ENCODE assay signal across 8 cellular contexts in the genomic region with DNA sequence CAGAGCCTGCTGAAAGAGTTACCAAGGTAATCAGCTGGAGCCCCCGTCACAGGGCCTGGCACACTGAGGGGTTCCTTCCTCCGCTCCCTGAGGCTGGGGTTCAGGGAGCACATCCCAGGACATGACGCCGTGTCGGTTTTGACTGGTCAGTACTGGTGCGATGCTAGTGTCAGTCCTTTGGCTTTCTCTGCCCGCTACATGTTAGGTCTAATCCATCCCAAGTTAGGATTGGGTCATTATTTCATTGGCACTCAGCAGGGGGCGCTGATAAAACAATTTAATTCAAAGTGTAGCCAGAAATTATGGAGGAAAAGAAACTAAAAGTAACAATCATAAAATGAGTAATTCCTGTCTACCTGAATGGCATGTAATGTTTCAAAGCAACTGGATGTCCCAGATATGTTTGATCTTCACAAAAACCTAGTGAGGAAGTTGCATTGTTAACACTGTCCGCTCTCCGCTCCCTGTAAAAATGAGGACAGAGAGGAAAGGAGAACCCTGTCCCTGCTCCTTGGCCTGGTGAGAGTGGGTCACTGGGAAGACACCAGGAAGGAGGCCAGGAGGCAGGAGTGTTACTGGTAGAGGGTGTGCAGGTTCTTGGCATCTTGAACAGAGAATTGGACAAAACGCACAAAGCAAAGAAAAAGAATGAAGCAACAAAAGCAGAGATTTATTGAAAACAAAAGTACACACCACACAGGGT. TPM values are rescaled to one million over a fixed set of nuclear protein-coding genes. Genes with fewer than 3 reads are reported as not detected.
DNase-seq lines count a peak whose midpoint lies in the region; ATAC-seq, FAIRE-seq and TF ChIP-seq lines count a peak whose summit lies in the region.

No MANE protein-coding gene starts in this region.

- ATAC-seq in HepG2 (peak; percentile 24; the same call in 2 of the 3 replicates), thoracic aorta (ENCODE audit: insufficient number of reproducible peaks, low FRiP score, low read depth) (no peak), HG03108 (IDR thresholded peaks at IDR 0.05; ENCODE audit: unreplicated experiment) (no peak)

- H4K20me1 ChIP-seq in astrocyte (ENCODE audit: insufficient read depth, low read length), result no peaks in the 10 kb centered on the region
- no peaks in the 10 kb centered on the region for H4K20me1 ChIP-seq in HepG2 (ENCODE audit: insufficient read depth, low read length)

- H3K79me2 ChIP-seq in astrocyte (ENCODE audit: insufficient read depth, low read length), result no peaks in the 10 kb centered on the region
- H3K79me2 ChIP-seq in HepG2 (ENCODE audit: insufficient read depth, low read length), result no peaks in the 10 kb centered on the region

- H3K4me1 ChIP-seq in astrocyte (ENCODE audit: insufficient read depth, low read length), result peaks cover 5% of the 10 kb centered on the region
- H3K4me1 ChIP-seq in HepG2 (ENCODE audit: insufficient read depth, low read length), result peaks cover 9% of the 10 kb centered on the region; the same call in 1 of the 2 replicates
- H3K4me1 ChIP-seq in thoracic aorta (ENCODE audit: control insufficient read depth in 1 of 2, low read depth in 2 of 2), result peaks cover 8 to 15% of the 10 kb centered on the region in 2 donors

- POLR2A ChIA-PET in HepG2 (lab: Yijun Ruan, JAX), result no interaction called here

- no peaks in the 10 kb centered on the region for H3K36me3 ChIP-seq in astrocyte (ENCODE audit: insufficient read depth, low read length)
- H3K36me3 ChIP-seq in HepG2 (replicated peaks in 1 of 2; ENCODE audit: control insufficient read depth in 1 of 2, insufficient read depth in 2 of 2, low read length in 2 of 2), result no peaks in the 10 kb centered on the region
- H3K36me3 ChIP-seq in thoracic aorta, result no peaks in the 10 kb centered on the region

- TF ChIP-seq RAD21 in HepG2 (CRISPR knock-in tag; IDR thresholded peaks at IDR 0.05), result no peak

- H3K27me3 ChIP-seq in astrocyte (ENCODE audit: insufficient read depth, low read length), result no peaks in the 10 kb centered on the region
- H3K27me3 ChIP-seq in HepG2 (ENCODE audit: control insufficient read depth in 1 of 2, insufficient read depth in 2 of 2, low read length in 2 of 2), result peaks cover 6 to 19% of the 10 kb centered on the region in 2 experiments; a peak in 4 of 5 replicates
- no peaks in the 10 kb centered on the region for H3K27me3 ChIP-seq in thoracic aorta (replicated peaks; ENCODE audit: insufficient read depth)

- FAIRE-seq in astrocyte (lab: Jason Lieb, UNC), result no peak
- no peak for FAIRE-seq in HepG2 (lab: Jason Lieb, UNC)

- TF ChIP-seq CTCF in GM12874 (IDR thresholded peaks at IDR 0.05; ENCODE audit: insufficient read depth, low read depth, low read length), result peak; percentile 33; the same call in 1 of the 2 replicates
- peak; percentile 60 for TF ChIP-seq CTCF in astrocyte (IDR thresholded peaks at IDR 0.05; ENCODE audit: insufficient read depth, low read depth, low read length)
- peak; percentile 54 for TF ChIP-seq CTCF in HepG2 (CRISPR knock-in tag; IDR thresholded peaks at IDR 0.05)
- peak; percentile 37 for TF ChIP-seq CTCF in thoracic aorta (IDR thresholded peaks at IDR 0.05)

- TF ChIP-seq POLR2A in HepG2 (IDR thresholded peaks at IDR 0.05; ENCODE audit: insufficient read depth in 1 of 2, low read depth in 2 of 2, low read length in 2 of 2), result no peak

- no peak overlapping the region for H3K27ac ChIP-seq in astrocyte (ENCODE audit: low read depth, low read length)
- no peak overlapping the region for H3K27ac ChIP-seq in HepG2 (ENCODE audit: extremely low read length, insufficient read depth, low read length)
- H3K27ac ChIP-seq in thoracic aorta, result no peak overlapping the region

- in situ Hi-C loops in HepG2 (cut with HindIII; ENCODE audit: extremely low pct_ligation_motif_present, low pct_unique_long_range_greater_than_20kb), result no loop called here

- peak overlapping the region; percentile 16 for H3K27ac Mint-ChIP-seq in astrocyte (ENCODE audit: unreplicated experiment)

- no peak overlapping the region for H3K4me3 Mint-ChIP-seq in astrocyte (ENCODE audit: unreplicated experiment)

- H3K9me3 ChIP-seq in astrocyte (ENCODE audit: insufficient read depth, low read depth, low read length) (no peaks in the 10 kb centered on the region), HepG2 (ENCODE audit: low read length) (peaks cover 13% of the 10 kb centered on the region), thoracic aorta (peaks cover 4% of the 10 kb centered on the region)

- H3K9ac ChIP-seq in astrocyte (ENCODE audit: low read length) (no peak overlapping the region), HepG2 (ENCODE audit: insufficient read depth, low read depth, low read length) (no peak overlapping the region)

- peaks cover 1% of the 10 kb centered on the region for H3K9me3 Mint-ChIP-seq in astrocyte (ENCODE audit: unreplicated experiment)

- H3K36me3 Mint-ChIP-seq in astrocyte (ENCODE audit: low read depth, unreplicated experiment), result no peaks in the 10 kb centered on the region

- H2AFZ ChIP-seq in astrocyte (ENCODE audit: low read depth, low read length) (peak overlapping the region; percentile 20), HepG2 (ENCODE audit: low read length) (no peak overlapping the region)

- 46% methylated on average over 10 of the region's 11 CpGs for WGBS in HepG2 (ENCODE audit: low lambda C conversion rate)

- TF ChIP-seq EP300 in HepG2 (IDR thresholded peaks at IDR 0.05; ENCODE audit: low read depth in 2 of 2, low read length in 2 of 2) (no peak), HepG2 (CRISPR knock-in tag; IDR thresholded peaks at IDR 0.05; ENCODE audit: borderline replicate concordance) (no peak)

- intact Hi-C loops in HepG2 (cut with micrococcal nuclease; ENCODE audit: unreplicated experiment), result loop anchor here (1.0 kb wide), 1 partner anchor 109 kb away; no protein-coding TSS in a partner anchor

- no TSS peak for BruUV-seq in HepG2 (replicated peaks; lab: Mats Ljungman, UMichigan)

- H3K4me2 ChIP-seq in astrocyte (ENCODE audit: low read length) (no peak overlapping the region), HepG2 (ENCODE audit: low read depth, low read length) (no peak overlapping the region)

- CTCF ChIA-PET in HepG2 (lab: Yijun Ruan, JAX; ENCODE audit: low intra/inter-chr PET ratio, low total read pairs), result interaction anchor here (0.6 to 1.6 kb wide), 3 partner anchors 109 to 281 kb away, joined by 3 to 13 read pairs (median 3); no protein-coding TSS in a partner anchor

- peaks cover 7% of the 10 kb centered on the region for H3K4me1 Mint-ChIP-seq in astrocyte (ENCODE audit: low read depth, unreplicated experiment)

- DNase-seq in NOMO-1 treated with dmso at 0.1 percent for 144 hours (lab: John Stamatoyannopoulos, UW; ENCODE audit: unreplicated experiment), result peak; percentile 8
- DNase-seq in astrocyte (ENCODE audit: low read depth), result no peak
- DNase-seq in HepG2 (ENCODE audit: low spot score), result no peak
- DNase-seq in thoracic aorta (ENCODE audit: low spot score), result no peak
- no peak for DNase-seq in iPS-NIHi11 (ENCODE audit: low spot score)
- no peak for DNase-seq in COLO829 (ENCODE audit: low spot score)

- peaks cover 3% of the 10 kb centered on the region for H3K27me3 Mint-ChIP-seq in astrocyte (ENCODE audit: low read depth, unreplicated experiment)

- H3K4me3 ChIP-seq in astrocyte (ENCODE audit: insufficient read depth, low read depth, low read length) (no peak overlapping the region), HepG2 (replicated peaks in 1 of 3; ENCODE audit: insufficient read depth in 1 of 3, low read depth in 2 of 3, low read length in 3 of 3) (no peak overlapping the region), thoracic aorta (no peak overlapping the region)

RNA-seq across cellular contexts. Expression of a gene that starts 27.1 kb away (rescaled TPM):
- total RNA-seq in astrocyte (57.9 and 69.6 TPM in 2 replicates), HepG2 (2016; rRNA removed; fragmentation: Illumina TruSeq; extraction: Trizol) (11.9 and 21.4 TPM in 2 replicates), thoracic aorta (100 to 1,000 TPM in 1 of 2 donors, 10 to 100 TPM in 1; 42.2 to 100 TPM)
- total RNA-seq in HepG2 (2016; cell fraction: cytosol; rRNA removed; fragmentation: Illumina TruSeq; extraction: Trizol; ENCODE audit: low read depth), result 7.5 TPM in 2 replicates
- 10.8 and 20.0 TPM in 2 replicates for total RNA-seq in HepG2 (2016; cell fraction: insoluble cytoplasmic fraction; rRNA removed; fragmentation: Illumina TruSeq; extraction: Trizol)
- total RNA-seq in HepG2 (2016; cell fraction: membrane; rRNA removed; fragmentation: Illumina TruSeq; extraction: Trizol), result 20.4 and 22.9 TPM in 2 replicates
- total RNA-seq in HepG2 (2016; cell fraction: nucleus; rRNA removed; fragmentation: Illumina TruSeq; extraction: Trizol), result 19.5 and 22.7 TPM in 2 replicates
- polyA plus RNA-seq in HepG2 (2011; rRNA removed), result 20.3 and 27.9 TPM in 2 replicates
- 17.7 and 23.1 TPM in 2 replicates for polyA plus RNA-seq in HepG2 (2011; cell fraction: cytosol; rRNA removed)
- 18.1 and 21.0 TPM in 2 replicates for polyA plus RNA-seq in HepG2 (2011; cell fraction: nucleus; rRNA removed)
- polyA plus RNA-seq in HepG2 (2012), result 12.6 and 19.6 TPM in 2 replicates
- 8.7 and 9.4 TPM in 2 replicates for polyA plus RNA-seq in HepG2 (2016; cell fraction: cytosol; fragmentation: Illumina TruSeq; extraction: Trizol; ENCODE audit: low read depth)
- 14.2 and 18.9 TPM in 2 replicates for polyA plus RNA-seq in HepG2 (2016; cell fraction: insoluble cytoplasmic fraction; fragmentation: Illumina TruSeq; extraction: Trizol; ENCODE audit: low read depth)
- 23.1 and 23.6 TPM in 2 replicates for polyA plus RNA-seq in HepG2 (2016; cell fraction: membrane; fragmentation: Illumina TruSeq; extraction: Trizol; ENCODE audit: low read depth)
- polyA plus RNA-seq in HepG2 (2016; cell fraction: nucleus; fragmentation: Illumina TruSeq; extraction: Trizol; ENCODE audit: insufficient read depth, low read depth), result 30.1 and 34.2 TPM in 2 replicates
- 66.3 and 74.4 TPM in 2 replicates for polyA minus RNA-seq in HepG2 (2011; rRNA and poly(A)+ RNA removed; ENCODE audit: low replicate concordance)
- polyA minus RNA-seq in HepG2 (2011; cell fraction: cytosol; rRNA and poly(A)+ RNA removed), result 16.7 and 18.5 TPM in 2 replicates
- 11.3 and 15.5 TPM in 2 replicates for polyA minus RNA-seq in HepG2 (2011; cell fraction: nucleus; rRNA and poly(A)+ RNA removed)

RNA-seq across cellular contexts. Expression of a gene that starts 50.4 kb away (rescaled TPM):
- total RNA-seq in astrocyte (14.9 and 17.3 TPM in 2 replicates), HepG2 (2016; rRNA removed; fragmentation: Illumina TruSeq; extraction: Trizol) (8.4 and 9.8 TPM in 2 replicates), thoracic aorta (10 to 100 TPM in 1 of 2 donors, 1 to 10 TPM in 1; 7.0 to 24.7 TPM)
- total RNA-seq in HepG2 (2016; cell fraction: cytosol; rRNA removed; fragmentation: Illumina TruSeq; extraction: Trizol; ENCODE audit: low read depth), result 3.3 and 3.8 TPM in 2 replicates
- total RNA-seq in HepG2 (2016; cell fraction: insoluble cytoplasmic fraction; rRNA removed; fragmentation: Illumina TruSeq; extraction: Trizol), result 9.1 and 9.4 TPM in 2 replicates
- 5.6 and 6.6 TPM in 2 replicates for total RNA-seq in HepG2 (2016; cell fraction: membrane; rRNA removed; fragmentation: Illumina TruSeq; extraction: Trizol)
- 8.7 and 11.8 TPM in 2 replicates for total RNA-seq in HepG2 (2016; cell fraction: nucleus; rRNA removed; fragmentation: Illumina TruSeq; extraction: Trizol)
- 4.4 and 6.0 TPM in 2 replicates for polyA plus RNA-seq in HepG2 (2011; rRNA removed)
- polyA plus RNA-seq in HepG2 (2011; cell fraction: cytosol; rRNA removed), result 2.6 TPM in 2 replicates
- 1.9 and 2.0 TPM in 2 replicates for polyA plus RNA-seq in HepG2 (2011; cell fraction: nucleus; rRNA removed)
- polyA plus RNA-seq in HepG2 (2012), result 2.1 and 3.9 TPM in 2 replicates
- 5.3 and 6.1 TPM in 2 replicates for polyA plus RNA-seq in HepG2 (2016; cell fraction: cytosol; fragmentation: Illumina TruSeq; extraction: Trizol; ENCODE audit: low read depth)
- 6.5 and 10.2 TPM in 2 replicates for polyA plus RNA-seq in HepG2 (2016; cell fraction: insoluble cytoplasmic fraction; fragmentation: Illumina TruSeq; extraction: Trizol; ENCODE audit: low read depth)
- polyA plus RNA-seq in HepG2 (2016; cell fraction: membrane; fragmentation: Illumina TruSeq; extraction: Trizol; ENCODE audit: low read depth), result 4.7 and 6.8 TPM in 2 replicates
- 13.1 and 14.2 TPM in 2 replicates for polyA plus RNA-seq in HepG2 (2016; cell fraction: nucleus; fragmentation: Illumina TruSeq; extraction: Trizol; ENCODE audit: insufficient read depth, low read depth)
- 5.0 and 23.4 TPM in 2 replicates for polyA minus RNA-seq in HepG2 (2011; rRNA and poly(A)+ RNA removed; ENCODE audit: low replicate concordance)
- 4.7 and 6.3 TPM in 2 replicates for polyA minus RNA-seq in HepG2 (2011; cell fraction: cytosol; rRNA and poly(A)+ RNA removed)
- polyA minus RNA-seq in HepG2 (2011; cell fraction: nucleus; rRNA and poly(A)+ RNA removed), result 6.8 and 8.0 TPM in 2 replicates
